ENCODE assay signal across 26 cellular contexts in the genomic region with DNA sequence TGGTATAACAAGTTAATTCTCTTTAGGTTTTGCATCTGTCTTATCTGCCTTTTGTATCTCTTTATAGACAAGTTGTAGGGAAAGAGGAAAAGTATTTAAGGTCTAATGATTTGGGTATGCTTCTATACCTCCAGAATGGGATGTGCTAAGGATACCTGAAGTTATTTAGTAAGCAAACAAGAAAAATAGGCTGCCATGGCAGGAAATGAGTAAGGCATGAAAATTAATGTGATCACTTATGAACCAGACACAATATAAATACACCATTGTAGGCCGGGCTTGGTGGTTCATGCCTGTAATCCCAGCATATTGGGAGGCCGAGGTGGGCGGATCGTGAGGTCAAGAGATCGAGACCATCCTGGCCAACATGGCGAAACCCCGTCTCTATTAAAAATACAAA.
"Had no signal": no experiment of that assay in that cellular context is flagged by ENCODE, and none has a peak within 500 bp of the region (broad histone marks: within the 10 kb centered on the region; RNA-seq: fewer than 3 reads in every experiment).

No MANE protein-coding gene starts in this region.

- H3K27ac ChIP-seq: hepatocyte, left ventricle myocardium inferior, neural progenitor cell, neutrophil, ovary, right atrium auricular region, right lobe of liver, testis, thyroid gland, transverse colon, upper lobe of left lung, vagina had no signal

- ATAC-seq: natural killer cell; right lobe of liver; stimulated activated memory B cell treated with anti-CD40 and anti-IgM and Interleukin-4, amounts not matched to agents 10 μg/mL and 1 μg/mL and 100 μg/mL, for 72 hours; stimulated activated naive CD8-positive, alpha-beta T cell treated with anti-CD3 and anti-CD28 coated beads, Interleukin-15, amount 100 ng/mL, for 72 hours had no signal

- H3K9me3 ChIP-seq: left ventricle myocardium inferior, neutrophil, ovary, right atrium auricular region, right lobe of liver, testis, thyroid gland, transverse colon, upper lobe of left lung, vagina had no signal

- H3K4me2 ChIP-seq: hepatocyte, neural progenitor cell, smooth muscle cell had no signal

- H3K9ac ChIP-seq: neural progenitor cell had no signal

- H3K36me3 ChIP-seq: ovary, right atrium auricular region, right lobe of liver, thyroid gland had no signal

- H3K4me1 ChIP-seq: right atrium auricular region, right lobe of liver, testis, transverse colon, vagina had no signal

- H3K4me3 ChIP-seq: hepatocyte, left ventricle myocardium inferior, neural progenitor cell, ovary, right atrium auricular region, right lobe of liver, smooth muscle cell, testis, thyroid gland, transverse colon, upper lobe of left lung, vagina had no signal

- H2AFZ ChIP-seq: hepatocyte, neural progenitor cell had no signal

- H3K27me3 ChIP-seq: hepatocyte, neural progenitor cell, neutrophil, ovary, right atrium auricular region, right lobe of liver, testis, thyroid gland, transverse colon, upper lobe of left lung, vagina had no signal

- DNase-seq: islet precursor cell; left ventricle myocardium inferior; mesendoderm; naive B cell; natural killer cell; nephron progenitor cell; occipital lobe; ovary; right lobe of liver; stimulated activated CD4-positive, alpha-beta T cell treated with anti-CD3 and anti-CD28 coated beads, Interleukin-1b, Interleukin-23, amount 100 ng/mL, for 48 hours; stimulated activated CD4-positive, alpha-beta T cell treated with anti-CD3 and anti-CD28 coated beads, Interleukin-2, amount 100 ng/mL, for 48 hours; stimulated activated CD4-positive, alpha-beta T cell treated with anti-CD3 and anti-CD28 coated beads, Interleukin-4, amount 100 ng/mL, for 4 hours; stimulated activated CD8-positive, alpha-beta memory T cell treated with anti-CD3 and anti-CD28 coated beads, Interleukin-4, amount 100 ng/mL, for 48 hours; stimulated activated naive CD4-positive, alpha-beta T cell treated with Interleukin-2 at 50 U/mL for 16 hours; stimulated activated naive CD8-positive, alpha-beta T cell treated with anti-CD3 and anti-CD28 coated beads, Interleukin-15, amount 100 ng/mL, for 72 hours; testis; thyroid gland; transverse colon; upper lobe of left lung had no signal

- H3K79me2 ChIP-seq: hepatocyte had no signal
